In the genomic region with DNA sequence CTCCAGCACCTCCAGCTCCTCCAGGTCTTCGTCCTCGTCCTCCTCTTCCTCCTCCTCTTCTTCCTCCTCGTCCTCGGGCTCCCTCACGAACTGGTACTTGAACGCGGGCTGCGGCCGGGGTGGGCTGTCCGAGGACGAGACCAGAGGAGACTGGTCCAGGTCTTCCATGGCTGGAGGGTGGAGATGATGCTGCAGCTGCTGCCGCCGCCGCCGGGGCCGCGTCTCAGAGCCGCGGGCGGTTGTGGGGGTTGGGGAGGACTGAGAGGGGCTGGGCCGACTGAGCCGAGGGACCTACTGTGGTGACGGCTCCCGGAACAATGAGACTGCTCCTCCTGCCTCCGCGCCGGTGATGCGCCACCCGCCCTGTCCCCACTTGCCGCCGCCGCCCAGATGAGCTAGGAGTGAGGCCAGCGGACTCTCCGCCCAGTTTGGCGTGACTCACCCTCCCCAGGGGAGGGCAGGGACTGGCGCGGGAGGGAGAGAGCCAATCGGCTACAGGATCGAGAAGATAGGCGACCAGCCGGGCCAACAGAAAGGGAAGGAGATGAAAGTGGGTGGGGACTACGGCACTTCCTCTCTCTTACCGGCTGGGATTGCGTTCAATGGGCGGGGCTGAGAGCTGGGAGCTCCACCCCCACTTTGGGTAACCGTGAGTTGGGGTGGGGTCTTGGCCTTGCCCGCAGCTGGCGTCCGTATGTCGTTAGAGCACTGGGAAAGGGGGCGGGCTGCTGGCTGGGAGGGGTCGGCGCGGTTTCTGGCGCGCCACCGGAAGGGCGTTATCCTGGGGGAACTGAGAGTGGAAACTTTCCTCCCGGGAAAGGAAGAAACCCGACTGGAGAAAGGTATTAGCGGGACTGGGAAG, we compare ENCODE assay signal across 8 cellular contexts. TPM values are rescaled to one million over a fixed set of nuclear protein-coding genes. Genes with fewer than 3 reads are reported as not detected.
DNase-seq lines count a peak whose midpoint lies in the region; TF ChIP-seq lines count a peak whose summit lies in the region.

A gene with protein sequence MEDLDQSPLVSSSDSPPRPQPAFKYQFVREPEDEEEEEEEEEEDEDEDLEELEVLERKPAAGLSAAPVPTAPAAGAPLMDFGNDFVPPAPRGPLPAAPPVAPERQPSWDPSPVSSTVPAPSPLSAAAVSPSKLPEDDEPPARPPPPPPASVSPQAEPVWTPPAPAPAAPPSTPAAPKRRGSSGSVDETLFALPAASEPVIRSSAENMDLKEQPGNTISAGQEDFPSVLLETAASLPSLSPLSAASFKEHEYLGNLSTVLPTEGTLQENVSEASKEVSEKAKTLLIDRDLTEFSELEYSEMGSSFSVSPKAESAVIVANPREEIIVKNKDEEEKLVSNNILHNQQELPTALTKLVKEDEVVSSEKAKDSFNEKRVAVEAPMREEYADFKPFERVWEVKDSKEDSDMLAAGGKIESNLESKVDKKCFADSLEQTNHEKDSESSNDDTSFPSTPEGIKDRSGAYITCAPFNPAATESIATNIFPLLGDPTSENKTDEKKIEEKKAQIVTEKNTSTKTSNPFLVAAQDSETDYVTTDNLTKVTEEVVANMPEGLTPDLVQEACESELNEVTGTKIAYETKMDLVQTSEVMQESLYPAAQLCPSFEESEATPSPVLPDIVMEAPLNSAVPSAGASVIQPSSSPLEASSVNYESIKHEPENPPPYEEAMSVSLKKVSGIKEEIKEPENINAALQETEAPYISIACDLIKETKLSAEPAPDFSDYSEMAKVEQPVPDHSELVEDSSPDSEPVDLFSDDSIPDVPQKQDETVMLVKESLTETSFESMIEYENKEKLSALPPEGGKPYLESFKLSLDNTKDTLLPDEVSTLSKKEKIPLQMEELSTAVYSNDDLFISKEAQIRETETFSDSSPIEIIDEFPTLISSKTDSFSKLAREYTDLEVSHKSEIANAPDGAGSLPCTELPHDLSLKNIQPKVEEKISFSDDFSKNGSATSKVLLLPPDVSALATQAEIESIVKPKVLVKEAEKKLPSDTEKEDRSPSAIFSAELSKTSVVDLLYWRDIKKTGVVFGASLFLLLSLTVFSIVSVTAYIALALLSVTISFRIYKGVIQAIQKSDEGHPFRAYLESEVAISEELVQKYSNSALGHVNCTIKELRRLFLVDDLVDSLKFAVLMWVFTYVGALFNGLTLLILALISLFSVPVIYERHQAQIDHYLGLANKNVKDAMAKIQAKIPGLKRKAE (minus strand): TSS at position 319 of the 862 bp plus-strand sequence. CDS start 151 bp downstream, at position 168.

- peak within 1 kb of the TSS; percentile 90 for H3K4me3 ChIP-seq in effector memory CD4-positive, alpha-beta T cell (ENCODE audit: insufficient read depth, low read depth, low read length, poor library complexity, severe bottlenecking)

- no peaks in the 10 kb centered on the region for H3K27me3 ChIP-seq in effector memory CD4-positive, alpha-beta T cell (replicated peaks; ENCODE audit: control insufficient read depth, insufficient read depth, low read length, poor library complexity, severe bottlenecking)

- H3K4me1 ChIP-seq in effector memory CD4-positive, alpha-beta T cell (ENCODE audit: control insufficient read depth, insufficient read depth, low read length, poor library complexity, severe bottlenecking), result peaks cover 35% of the 10 kb centered on the region

- CTCF ChIA-PET in activated CD8-positive, alpha-beta memory T cell treated with anti-CD3 and anti-CD28 coated beads for 36 hours (lab: Charles Lee), result interaction anchor here (1.0 to 2.8 kb wide), 2 partner anchors 23 to 148 kb away, joined by 3 to 17 read pairs; no protein-coding TSS in a partner anchor

- peak; percentile 99 for DNase-seq in COLO668 (lab: John Stamatoyannopoulos, UW; ENCODE audit: unreplicated experiment)
- peak; percentile 96 for DNase-seq in GM20000 (ENCODE audit: low spot score)
- DNase-seq in HT-29 (ENCODE audit: low spot score), result peak; percentile 98
- DNase-seq in NOMO-1 (lab: John Stamatoyannopoulos, UW; ENCODE audit: unreplicated experiment in 2 of 2), result peak; percentile 98 to 99
- DNase-seq in effector memory CD4-positive, alpha-beta T cell, result peak; percentile 96 to 99 (median 98)
- peak; percentile 99 to 100 for DNase-seq in lung microvascular endothelial cell (ENCODE audit: low read depth in 2 of 2)
- DNase-seq in stimulated activated CD4-positive, alpha-beta T cell treated with anti-CD3 and anti-CD28 coated beads, TNF-alpha, amount 100 ng/mL, for 48 hours (ENCODE audit: low read depth in 3 of 3), result peak; percentile 95 to 99 (median 97)

- POLR2A ChIA-PET in activated CD8-positive, alpha-beta memory T cell treated with anti-CD3 and anti-CD28 coated beads for 36 hours (lab: Charles Lee), result interaction anchor here (0.6 to 1.7 kb wide), 7 partner anchors 10 to 1081 kb away, joined by 3 to 11 read pairs (median 5); partner anchors contain the start of genes CLHC1 and RPS27A

- peak within 1 kb of the TSS; percentile 85 for H3K27ac ChIP-seq in effector memory CD4-positive, alpha-beta T cell (ENCODE audit: insufficient read depth, low read length, poor library complexity, severe bottlenecking)

- no peaks in the 10 kb centered on the region for H3K9me3 ChIP-seq in effector memory CD4-positive, alpha-beta T cell (ENCODE audit: control insufficient read depth, low read length)

- H3K36me3 ChIP-seq in effector memory CD4-positive, alpha-beta T cell (ENCODE audit: control insufficient read depth, insufficient read depth, low read length), result no peaks in the 10 kb centered on the region

- TF ChIP-seq CTCF in GM20000 (IDR thresholded peaks at IDR 0.05; ENCODE audit: extremely low read depth, missing control alignments), result no peak

RNA-seq across cellular contexts. Expression of the gene that starts here (rescaled TPM):
- 117 and 138 TPM in 2 replicates for total RNA-seq in HT-29 (2014; rRNA removed; shearing (Covaris generic))
- total RNA-seq in activated CD8-positive, alpha-beta memory T cell treated with anti-CD3 and anti-CD28 coated beads for 36 hours, result 100 to 1,000 TPM; 104 to 107 TPM
- 84.5 and 105 TPM in 2 replicates for total RNA-seq in lung microvascular endothelial cell

Comparison
In these comparisons a context has a peak if more than half of its experiments do, and no peak if none do; other contexts are left out.
1. Peak in every context shown above with its lines: DNase-seq, H3K4me3 ChIP-seq and H3K27ac ChIP-seq.